In the genomic region with DNA sequence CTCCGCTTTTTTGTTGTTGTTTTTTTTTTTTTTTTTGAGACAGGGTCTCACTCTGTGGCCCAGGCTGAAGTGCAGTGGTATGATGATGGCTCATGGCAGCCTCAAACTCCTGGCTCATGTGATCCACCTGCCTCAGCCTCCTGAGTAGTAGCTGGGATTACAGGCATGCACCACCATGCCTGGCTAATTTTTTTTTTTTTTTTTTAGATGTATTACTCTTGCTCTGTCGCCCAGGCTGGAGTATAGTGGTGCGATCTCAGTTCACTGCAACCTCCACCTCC, we compare ENCODE assay signal across 9 cellular contexts. TPM values are rescaled to one million over a fixed set of nuclear protein-coding genes. Genes with fewer than 3 reads are reported as not detected.
DNase-seq lines count a peak whose midpoint lies in the region; ATAC-seq and TF ChIP-seq lines count a peak whose summit lies in the region.
"Not testable (repeated sequence)": the region's sequence is repeated elsewhere in the genome, so short reads cannot be mapped to it uniquely, and the experiment has no call there.
"Had no signal": no experiment of that assay in that cellular context is flagged by ENCODE, and none has a peak within 500 bp of the region (broad histone marks: within the 10 kb centered on the region; RNA-seq: fewer than 3 reads in every experiment).

No MANE protein-coding gene starts in this region.

- not testable (repeated sequence) for H3K9me3 Mint-ChIP-seq in activated CD8-positive, alpha-beta T cell treated with anti-CD3 and anti-CD28 coated beads for 36 hours

- peak overlapping the region; percentile 20 for H3K27ac Mint-ChIP-seq in activated CD8-positive, alpha-beta T cell treated with anti-CD3 and anti-CD28 coated beads for 36 hours

- H2AK5ac ChIP-seq in mesendoderm (ENCODE audit: low read length): not testable (repeated sequence)

- not testable (repeated sequence) for H2BK5ac ChIP-seq in mesendoderm (ENCODE audit: low read length)

- TF ChIP-seq POLR2A in upper lobe of left lung (IDR thresholded peaks at IDR 0.05): not testable (repeated sequence)

- not testable (repeated sequence) for H3K79me2 ChIP-seq in ACC112 (ENCODE audit: control insufficient read depth, insufficient read depth, low read length, unreplicated experiment); mesendoderm (ENCODE audit: control insufficient read depth, insufficient read depth, low read length)
- peaks cover 17% of the 10 kb centered on the region for H3K79me2 ChIP-seq in mammary epithelial cell (ENCODE audit: insufficient read depth, low read length)

- not testable (repeated sequence) for H2AFZ ChIP-seq in ACC112 (ENCODE audit: low read length, unreplicated experiment); mammary epithelial cell (ENCODE audit: low read depth, low read length)

- ATAC-seq in activated CD8-positive, alpha-beta T cell treated with anti-CD3 and anti-CD28 coated beads for 36 hours; heart right ventricle; psoas muscle; upper lobe of left lung (ENCODE audit: low FRiP score in 2 of 2): not testable (repeated sequence)

- not testable (repeated sequence) for H3K27me3 Mint-ChIP-seq in activated CD8-positive, alpha-beta T cell treated with anti-CD3 and anti-CD28 coated beads for 36 hours

- intact Hi-C loops in activated CD8-positive, alpha-beta T cell treated with anti-CD3 and anti-CD28 coated beads for 36 hours (cut with micrococcal nuclease); mammary epithelial cell (cut with micrococcal nuclease); psoas muscle (cut with DNase I): not testable (repeated sequence)
- intact Hi-C loops in heart right ventricle (cut with DNase I): loop anchor here in 1 of 10 donors (2.0 kb wide), 1 partner anchor 25 kb away; no protein-coding TSS in a partner anchor

- POLR2A ChIA-PET in activated CD8-positive, alpha-beta T cell treated with anti-CD3 and anti-CD28 coated beads for 36 hours (lab: Charles Lee): interaction anchor here (30.2 kb wide), 1 partner anchor 36 kb away, joined by 678 read pairs; the partner anchor contains the start of gene MCL1

- H3K4me1 Mint-ChIP-seq in activated CD8-positive, alpha-beta T cell treated with anti-CD3 and anti-CD28 coated beads for 36 hours (ENCODE audit: low read depth): peaks cover 14% of the 10 kb centered on the region

- H2BK15ac ChIP-seq in mesendoderm (replicated peaks; ENCODE audit: low read depth): not testable (repeated sequence)

- CTCF ChIA-PET in activated CD8-positive, alpha-beta T cell treated with anti-CD3 and anti-CD28 coated beads for 36 hours (lab: Charles Lee); mammary epithelial cell (lab: Charles Lee; ENCODE audit: low non-redundant PET): not testable (repeated sequence)

- dilution Hi-C loops in mammary epithelial cell (cut with HindIII; ENCODE audit: low sequenced_read_pairs): not testable (repeated sequence)

- not testable (repeated sequence) for DNase-seq in activated CD8-positive, alpha-beta T cell treated with anti-CD3 and anti-CD28 coated beads for 36 hours; mammary epithelial cell; heart right ventricle; mesendoderm; psoas muscle; upper lobe of left lung

- H3K4ac ChIP-seq in mesendoderm (ENCODE audit: low read depth, low read length): not testable (repeated sequence)

- not testable (repeated sequence) for H4K5ac ChIP-seq in mesendoderm (ENCODE audit: low read length)

- not testable (repeated sequence) for BruUV-seq in mammary epithelial cell (replicated peaks; lab: Mats Ljungman, UMichigan)

- not testable (repeated sequence) for H3K27me3 ChIP-seq in ACC112 (ENCODE audit: insufficient read depth, low read length); HUES64 (ENCODE audit: insufficient read depth, low read length); mammary epithelial cell (ENCODE audit: insufficient read depth, low read length); heart right ventricle; mesendoderm (ENCODE audit: insufficient read depth, low read length, poor library complexity); psoas muscle (ENCODE audit: insufficient read depth in 3 of 3, low read length in 2 of 3); upper lobe of left lung

- TF ChIP-seq EP300 in upper lobe of left lung (IDR thresholded peaks at IDR 0.05): not testable (repeated sequence)

- in situ Hi-C loops in mammary epithelial cell (cut with MboI; ENCODE audit: low sequenced_read_pairs in 2 of 2): not testable (repeated sequence)

- WGBS in HUES64: 87% methylated on average over 3 of the region's 3 CpGs
- WGBS in mammary epithelial cell (ENCODE audit: low coverage, missing lambda C conversion rate): 100% methylated on average over 3 of the region's 3 CpGs
- 98 to 99% methylated on average over 3 of the region's 3 CpGs for WGBS in heart right ventricle, 2 donors
- WGBS in mesendoderm (ENCODE audit: extremely low coverage, insufficient coverage, low lambda C conversion rate): no CpG with 5 or more reads among the region's 3 CpGs
- 95 to 97% (median 97%) methylated on average over 3 of the region's 3 CpGs for WGBS in psoas muscle, 3 donors
- WGBS in upper lobe of left lung, 2 donors: 97 to 100% methylated on average over 3 of the region's 3 CpGs

- not testable (repeated sequence) for H3K23ac ChIP-seq in mesendoderm (ENCODE audit: low read length)

- peak overlapping the region; percentile 82 for H3K18ac ChIP-seq in mesendoderm (ENCODE audit: low read length)

- H3K9me3 ChIP-seq in HUES64 (ENCODE audit: insufficient read depth, low read depth, low read length); mammary epithelial cell (replicated peaks; ENCODE audit: insufficient read depth, low read length); heart right ventricle; psoas muscle; upper lobe of left lung: not testable (repeated sequence)

- H3K4me2 ChIP-seq in mammary epithelial cell (ENCODE audit: insufficient read depth, low read depth, low read length); mesendoderm (ENCODE audit: low read length): not testable (repeated sequence)

- not testable (repeated sequence) for H3K56ac ChIP-seq in mesendoderm (ENCODE audit: low read length)

- H3K27ac ChIP-seq in ACC112 (ENCODE audit: low read depth, low read length): peak overlapping the region; percentile 99
- peak overlapping the region; percentile 98 for H3K27ac ChIP-seq in HUES64 (ENCODE audit: low read depth, low read length)
- peak overlapping the region; percentile 97 for H3K27ac ChIP-seq in mammary epithelial cell (ENCODE audit: insufficient read depth, low read depth, low read length)
- peak overlapping the region in 7 of 10 donors; percentile 77 to 90 (median 82) for H3K27ac ChIP-seq in heart right ventricle
- peak overlapping the region; percentile 68 for H3K27ac ChIP-seq in mesendoderm (ENCODE audit: low read depth, low read length)
- H3K27ac ChIP-seq in psoas muscle: peak overlapping the region; percentile 65
- H3K27ac ChIP-seq in upper lobe of left lung: peak overlapping the region; percentile 77 to 86 (median 80)

- peaks cover 12% of the 10 kb centered on the region for H3K36me3 Mint-ChIP-seq in activated CD8-positive, alpha-beta T cell treated with anti-CD3 and anti-CD28 coated beads for 36 hours (ENCODE audit: low read depth)

- not testable (repeated sequence) for H3K79me1 ChIP-seq in mesendoderm (ENCODE audit: low read length)

- peaks cover 30% of the 10 kb centered on the region for H3K4me1 ChIP-seq in ACC112 (ENCODE audit: control insufficient read depth, insufficient read depth, low read length, unreplicated experiment)
- H3K4me1 ChIP-seq in HUES64 (ENCODE audit: insufficient read depth, low read length): peaks cover 28% of the 10 kb centered on the region
- H3K4me1 ChIP-seq in mammary epithelial cell (ENCODE audit: insufficient read depth, low read length): peaks cover 36% of the 10 kb centered on the region
- peaks cover 0 to 42% (median 22%) of the 10 kb centered on the region in 9 donors for H3K4me1 ChIP-seq in heart right ventricle
- H3K4me1 ChIP-seq in mesendoderm (ENCODE audit: control insufficient read depth, low read depth, low read length); psoas muscle: not testable (repeated sequence)
- peaks cover 23 to 33% (median 26%) of the 10 kb centered on the region in 4 donors for H3K4me1 ChIP-seq in upper lobe of left lung

- not testable (repeated sequence) for H4K8ac ChIP-seq in mesendoderm (ENCODE audit: low read depth, low read length)

- H3K9ac ChIP-seq in HUES64 (ENCODE audit: low read depth, low read length); mesendoderm (ENCODE audit: low read length): not testable (repeated sequence)
- H3K9ac ChIP-seq in mammary epithelial cell (ENCODE audit: insufficient read depth, low read length): peak overlapping the region; percentile 32

- not testable (repeated sequence) for H3K4me3 ChIP-seq in ACC112 (ENCODE audit: low read depth, low read length); HUES64 (ENCODE audit: low read length); mammary epithelial cell (replicated peaks in 1 of 3; ENCODE audit: insufficient read depth in 1 of 3, low read depth in 2 of 3, low read length in 3 of 3); heart right ventricle; mesendoderm (ENCODE audit: low read length); psoas muscle; upper lobe of left lung

- not testable (repeated sequence) for H4K20me1 ChIP-seq in mammary epithelial cell (ENCODE audit: insufficient read depth, low read length)

- not testable (repeated sequence) for H3K36me3 ChIP-seq in ACC112 (ENCODE audit: insufficient read depth, low read length); HUES64 (ENCODE audit: insufficient read depth, low read length); mammary epithelial cell (ENCODE audit: insufficient read depth, low read length); mesendoderm (ENCODE audit: control insufficient read depth, insufficient read depth, low read length); psoas muscle (ENCODE audit: insufficient read depth in 1 of 2, low read depth in 1 of 2); upper lobe of left lung
- peaks cover 0 to 14% (median 0%) of the 10 kb centered on the region in 9 donors for H3K36me3 ChIP-seq in heart right ventricle

- not testable (repeated sequence) for H2BK120ac ChIP-seq in mesendoderm (ENCODE audit: low read depth, low read length)

- H3K4me3 Mint-ChIP-seq in activated CD8-positive, alpha-beta T cell treated with anti-CD3 and anti-CD28 coated beads for 36 hours: not testable (repeated sequence)

- TF ChIP-seq CTCF in activated CD8-positive, alpha-beta T cell treated with anti-CD3 and anti-CD28 coated beads for 36 hours (IDR thresholded peaks at IDR 0.05); mammary epithelial cell (conservative IDR thresholded peaks at IDR 0.05 in 1 of 2, IDR thresholded peaks at IDR 0.05 in 1 of 2; ENCODE audit: extremely low read depth in 1 of 2, insufficient read depth in 1 of 2, low read depth in 1 of 2, low read length in 2 of 2); heart right ventricle (IDR thresholded peaks at IDR 0.05); psoas muscle (IDR thresholded peaks at IDR 0.05); upper lobe of left lung (IDR thresholded peaks at IDR 0.05): not testable (repeated sequence)

RNA-seq across cellular contexts. Expression of gene ENSA, which starts 24.0 kb away (rescaled TPM):
- 173 TPM for polyA plus RNA-seq in HUES64 (2013, experiment 1 of 2)
- 161 TPM for polyA plus RNA-seq in HUES64 (2013, experiment 2 of 2)
- 100 to 1,000 TPM; 177 to 182 TPM for total RNA-seq in activated CD8-positive, alpha-beta T cell treated with anti-CD3 and anti-CD28 coated beads for 36 hours
- total RNA-seq in mammary epithelial cell (100 to 1,000 TPM in 1 of 2 donors, 10 to 100 TPM in 1; 62.5 to 178 TPM), heart right ventricle (100 to 1,000 TPM; 115 to 148 (median 132) TPM), psoas muscle (100 to 1,000 TPM; 120 to 196 (median 162) TPM), upper lobe of left lung (100 to 1,000 TPM; 141 to 271 (median 212) TPM)
- polyA plus RNA-seq in mammary epithelial cell (114 TPM), heart right ventricle (10 to 100 TPM; 66.7 to 92.6 TPM), psoas muscle (100 to 1,000 TPM in 2 of 3 donors, 10 to 100 TPM in 1; 76.7 to 199 (median 130) TPM)
- polyA minus RNA-seq in mammary epithelial cell: 28.8 TPM
- polyA plus RNA-seq in mesendoderm (2013, experiment 1 of 2): 201 TPM
- 201 TPM for polyA plus RNA-seq in mesendoderm (2013, experiment 2 of 2)

RNA-seq across cellular contexts. Expression of gene MCL1, which starts 26.0 kb away (rescaled TPM):
- 126 TPM for polyA plus RNA-seq in HUES64 (2013, experiment 1 of 2)
- 126 TPM for polyA plus RNA-seq in HUES64 (2013, experiment 2 of 2)
- total RNA-seq in activated CD8-positive, alpha-beta T cell treated with anti-CD3 and anti-CD28 coated beads for 36 hours: 100 to 1,000 TPM; 207 TPM
- total RNA-seq in mammary epithelial cell: 100 to 1,000 TPM; 289 to 455 TPM
- polyA plus RNA-seq in mammary epithelial cell: 126 TPM
- 272 TPM for polyA minus RNA-seq in mammary epithelial cell
- 100 to 1,000 TPM in 8 of 10 donors, 10 to 100 TPM in 2; 76.4 to 155 (median 122) TPM for total RNA-seq in heart right ventricle
- 10 to 100 TPM; 54.3 to 77.7 TPM for polyA plus RNA-seq in heart right ventricle
- 146 TPM for polyA plus RNA-seq in mesendoderm (2013, experiment 1 of 2)
- 147 TPM for polyA plus RNA-seq in mesendoderm (2013, experiment 2 of 2)
- total RNA-seq in psoas muscle: 100 to 1,000 TPM; 101 to 192 (median 129) TPM
- polyA plus RNA-seq in psoas muscle: 100 to 1,000 TPM in 2 of 3 donors, 10 to 100 TPM in 1; 97.2 to 179 (median 108) TPM
- 100 to 1,000 TPM; 188 to 580 (median 425) TPM for total RNA-seq in upper lobe of left lung

RNA-seq across cellular contexts. Expression of gene ADAMTSL4, which starts 56.2 kb away (rescaled TPM):
- polyA plus RNA-seq in HUES64 (2013, experiment 1 of 2): 1.1 TPM
- polyA plus RNA-seq in HUES64 (2013, experiment 2 of 2): 1.5 TPM
- under 1 TPM; 0.11 to 0.20 TPM for total RNA-seq in activated CD8-positive, alpha-beta T cell treated with anti-CD3 and anti-CD28 coated beads for 36 hours
- 10 to 100 TPM in 1 of 2 donors, 1 to 10 TPM in 1; 2.9 to 98.0 TPM for total RNA-seq in mammary epithelial cell
- 4.8 TPM for polyA plus RNA-seq in mammary epithelial cell
- 5.1 TPM for polyA minus RNA-seq in mammary epithelial cell
- total RNA-seq in heart right ventricle: 10 to 100 TPM; 22.2 to 86.5 (median 40.7) TPM
- 10 to 100 TPM; 46.6 to 71.4 TPM for polyA plus RNA-seq in heart right ventricle
- polyA plus RNA-seq in mesendoderm (2013, experiment 1 of 2): 1.8 TPM
- 2.3 TPM for polyA plus RNA-seq in mesendoderm (2013, experiment 2 of 2)
- 100 to 1,000 TPM in 1 of 4 donors, 10 to 100 TPM in 3; 17.1 to 109 (median 31.6) TPM for total RNA-seq in psoas muscle
- 10 to 100 TPM in 2 of 3 donors, 1 to 10 TPM in 1; 7.4 to 32.6 (median 20.4) TPM for polyA plus RNA-seq in psoas muscle
- 100 to 1,000 TPM in 4 of 6 donors, 10 to 100 TPM in 2; 40.3 to 169 (median 139) TPM for total RNA-seq in upper lobe of left lung
- total RNA-seq: SJCRH30 had no signal
